In the genomic region with DNA sequence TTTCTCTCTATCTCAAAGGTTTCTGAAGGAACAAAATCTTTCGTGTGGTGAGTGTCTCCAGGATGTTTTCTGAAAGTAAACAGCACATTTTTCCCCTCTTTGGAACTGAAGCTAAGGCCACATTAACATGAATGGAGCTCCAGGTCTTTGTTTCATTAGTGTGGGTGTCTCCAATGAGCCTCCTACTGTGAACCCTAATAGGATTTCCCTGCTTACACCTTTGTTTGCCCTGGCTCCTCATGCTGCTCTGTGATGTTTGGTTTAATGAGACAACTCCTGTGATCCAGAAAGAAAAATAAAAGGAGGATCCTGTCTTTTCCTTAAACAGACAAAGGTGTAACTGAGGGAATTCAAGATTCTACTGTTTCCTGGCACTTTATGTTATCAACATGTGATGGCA, we compare ENCODE assay signal across 20 cellular contexts.
A peak's percentile ranks its signal among the peaks of the same experiment; 100 is the strongest.
DNase-seq lines count a peak whose midpoint lies in the region; ATAC-seq, FAIRE-seq and TF ChIP-seq lines count a peak whose summit lies in the region.
"Had no signal": no experiment of that assay in that cellular context is flagged by ENCODE, and none has a peak within 500 bp of the region (broad histone marks: within the 10 kb centered on the region; RNA-seq: fewer than 3 reads in every experiment).

No MANE protein-coding gene starts in this region.

- no peak overlapping the region for H2BK120ac ChIP-seq in mesendoderm (ENCODE audit: low read depth, low read length)

- H3K36me3 ChIP-seq in K562 (ENCODE audit: control insufficient read depth, insufficient read depth, low read length) (no peaks in the 10 kb centered on the region), mesendoderm (ENCODE audit: control insufficient read depth, insufficient read depth, low read length) (no peaks in the 10 kb centered on the region)
- H3K36me3 ChIP-seq: BLaER1, HAP-1 had no signal

- DNase-seq in ELF-1 (ENCODE audit: low read depth, low spot score) (peak; percentile 40), NCI-H146 (lab: John Stamatoyannopoulos, UW) (peak; percentile 75), K562 (ENCODE audit: extremely low read depth in 1 of 4, low spot score in 3 of 4) (no peak), mesendoderm (peak; percentile 65), dorsolateral prefrontal cortex (no peak)
- DNase-seq: CD4-positive, alpha-beta memory T cell; NCI-H1105; NCI-H2029; NCI-H526; OCI-M1; SHP77 had no signal

- TF ChIP-seq CTCF in K562 (IDR thresholded peaks at IDR 0.05 in 2 of 3, conservative IDR thresholded peaks at IDR 0.05 in 1 of 3; ENCODE audit: insufficient read depth in 2 of 3, low read depth in 1 of 3, low read length in 3 of 3) (no peak), dorsolateral prefrontal cortex (IDR thresholded peaks at IDR 0.05 in 54 of 56, conservative IDR thresholded peaks at IDR 0.05 in 2 of 56; ENCODE audit: low read depth in 1 of 56, partially characterized antibody in 56 of 56) (no peak)

- POLR2A ChIA-PET in K562 (lab: Yijun Ruan, JAX), result no interaction called here

- H3K18ac ChIP-seq in mesendoderm (ENCODE audit: low read length), result no peak overlapping the region

- H3K79me1 ChIP-seq in mesendoderm (ENCODE audit: low read length), result no peaks in the 10 kb centered on the region

- no peak overlapping the region for H4K8ac ChIP-seq in mesendoderm (ENCODE audit: low read depth, low read length)

- 0% methylated on average over 1 of the region's 1 CpG for WGBS in K562 (ENCODE audit: insufficient coverage, low coverage, missing lambda C conversion rate)
- WGBS in mesendoderm (ENCODE audit: extremely low coverage, insufficient coverage, low lambda C conversion rate), result no CpG with 5 or more reads among the region's 1 CpG

- no peak for TF ChIP-seq POLR2A in K562 (conservative IDR thresholded peaks at IDR 0.05)

- 0 out of 2 replicates have a peak overlapping the region, but pooled peaks have one; percentile 11 for H2AFZ ChIP-seq in K562 (ENCODE audit: low read depth, low read length)

- H3K56ac ChIP-seq in mesendoderm (ENCODE audit: low read length), result no peak overlapping the region

- in situ Hi-C loops in K562 (cut with MboI), result no loop called here

- intact Hi-C loops in K562 (cut with micrococcal nuclease), result no loop called here
- intact Hi-C loops in dorsolateral prefrontal cortex (cut with DNase I), result no loop called here

- no TSS peak for BruUV-seq in K562 (replicated peaks; lab: Mats Ljungman, UMichigan)

- H3K4me1 ChIP-seq in K562 (replicated peaks in 1 of 2; ENCODE audit: control insufficient read depth in 2 of 2, insufficient read depth in 2 of 2, low read length in 2 of 2) (no peaks in the 10 kb centered on the region), mesendoderm (ENCODE audit: control insufficient read depth, low read depth, low read length) (no peaks in the 10 kb centered on the region)
- H3K4me1 ChIP-seq: A549, BLaER1 had no signal

- H3K23ac ChIP-seq in mesendoderm (ENCODE audit: low read length), result no peak overlapping the region

- FAIRE-seq in K562 (lab: Jason Lieb, UNC), result no peak
- FAIRE-seq: A549, GM12892, GM18507 had no signal

- no peak overlapping the region for H3K4me3 ChIP-seq in K562
- no peak overlapping the region for H3K4me3 ChIP-seq in mesendoderm (ENCODE audit: low read length)
- H3K4me3 ChIP-seq in dorsolateral prefrontal cortex, result no peak overlapping the region
- H3K4me3 ChIP-seq: A549, BLaER1, HAP-1, SK-N-MC had no signal

- H3K4ac ChIP-seq in mesendoderm (ENCODE audit: low read depth, low read length), result no peak overlapping the region

- H3K9me3 ChIP-seq in K562 (replicated peaks; ENCODE audit: control insufficient read depth, insufficient read depth, low read depth, low read length), result no peaks in the 10 kb centered on the region
- H3K9me3 ChIP-seq: A549, BLaER1, HAP-1 had no signal

- no peaks in the 10 kb centered on the region for H3K79me2 ChIP-seq in K562 (ENCODE audit: control insufficient read depth, insufficient read depth, low read length)
- no peaks in the 10 kb centered on the region for H3K79me2 ChIP-seq in mesendoderm (ENCODE audit: control insufficient read depth, insufficient read depth, low read length)

- TF ChIP-seq RAD21 in K562 (CRISPR knock-in tag; conservative IDR thresholded peaks at IDR 0.05 in 1 of 2, IDR thresholded peaks at IDR 0.05 in 1 of 2), result no peak

- no peak for ATAC-seq in K562
- no peak for ATAC-seq in GM19395 (IDR thresholded peaks at IDR 0.05; ENCODE audit: unreplicated experiment)
- ATAC-seq in HG03354 (IDR thresholded peaks at IDR 0.05; ENCODE audit: poor library complexity, severe bottlenecking, unreplicated experiment), result no peak
- ATAC-seq: A549 had no signal

- H3K27me3 ChIP-seq in K562 (ENCODE audit: control insufficient read depth in 2 of 2, insufficient read depth in 2 of 2, low read length in 2 of 2), result no peaks in the 10 kb centered on the region
- no peaks in the 10 kb centered on the region for H3K27me3 ChIP-seq in mesendoderm (ENCODE audit: insufficient read depth, low read length, poor library complexity)
- H3K27me3 ChIP-seq in dorsolateral prefrontal cortex, result peaks cover 0 to 21% (median 0%) of the 10 kb centered on the region in 45 donors
- H3K27me3 ChIP-seq: BLaER1 had no signal

- H4K5ac ChIP-seq in mesendoderm (ENCODE audit: low read length), result no peak overlapping the region

- H2BK15ac ChIP-seq in mesendoderm (replicated peaks; ENCODE audit: low read depth), result no peak overlapping the region

- CTCF ChIA-PET in K562 (lab: Yijun Ruan, JAX; ENCODE audit: low intra/inter-chr PET ratio), result no interaction called here

- H3K4me2 ChIP-seq in K562 (ENCODE audit: insufficient read depth, low read length) (no peak overlapping the region), mesendoderm (ENCODE audit: low read length) (no peak overlapping the region)
- H3K4me2 ChIP-seq: A549, BLaER1 had no signal

- H2BK5ac ChIP-seq in mesendoderm (ENCODE audit: low read length), result no peak overlapping the region

- H3K9me1 ChIP-seq in K562 (ENCODE audit: control insufficient read depth, insufficient read depth, low read length), result no peaks in the 10 kb centered on the region

- H3K27ac ChIP-seq in K562 (ENCODE audit: extremely low read depth, low read depth, low read length) (no peak overlapping the region), mesendoderm (ENCODE audit: low read depth, low read length) (no peak overlapping the region), dorsolateral prefrontal cortex (no peak overlapping the region)
- H3K27ac ChIP-seq: A549, BLaER1, HL-60, SK-N-MC had no signal

- H3K9ac ChIP-seq in K562 (ENCODE audit: insufficient read depth in 1 of 2, low read depth in 2 of 2, low read length in 2 of 2) (no peak overlapping the region), mesendoderm (ENCODE audit: low read length) (no peak overlapping the region)
- H3K9ac ChIP-seq: BLaER1 had no signal

- no peaks in the 10 kb centered on the region for H4K20me1 ChIP-seq in K562 (replicated peaks; ENCODE audit: control insufficient read depth, insufficient read depth, low read length)
- H4K20me1 ChIP-seq: BLaER1 had no signal

- H2AK5ac ChIP-seq in mesendoderm (ENCODE audit: low read length), result no peak overlapping the region

- TF ChIP-seq EP300 in K562 (IDR thresholded peaks at IDR 0.05; ENCODE audit: low read length), result no peak

TF ChIP-seq in K562, 482 proteins besides CTCF, POLR2A, EP300 and RAD21 (continues in another document):
- TF ChIP-seq DACH1 (IDR thresholded peaks at IDR 0.05; ENCODE audit: partially characterized antibody) (no peak), PKNOX1 (IDR thresholded peaks at IDR 0.05) (no peak), TSHZ1 (CRISPR knock-in tag; IDR thresholded peaks at IDR 0.05) (no peak), NR2C2 (CRISPR knock-in tag; IDR thresholded peaks at IDR 0.05) (no peak), NR2C2 (tag; IDR thresholded peaks at IDR 0.05) (no peak)

Comparison
In these comparisons a context has a peak if more than half of its experiments do, and no peak if none do; other contexts are left out.
1. DNase-seq: peak in ELF-1 (single experiment), NCI-H146 (single experiment) and mesendoderm (single experiment); none in K562 (0 of 4) and dorsolateral prefrontal cortex (0 of 10).